In the genomic region with DNA sequence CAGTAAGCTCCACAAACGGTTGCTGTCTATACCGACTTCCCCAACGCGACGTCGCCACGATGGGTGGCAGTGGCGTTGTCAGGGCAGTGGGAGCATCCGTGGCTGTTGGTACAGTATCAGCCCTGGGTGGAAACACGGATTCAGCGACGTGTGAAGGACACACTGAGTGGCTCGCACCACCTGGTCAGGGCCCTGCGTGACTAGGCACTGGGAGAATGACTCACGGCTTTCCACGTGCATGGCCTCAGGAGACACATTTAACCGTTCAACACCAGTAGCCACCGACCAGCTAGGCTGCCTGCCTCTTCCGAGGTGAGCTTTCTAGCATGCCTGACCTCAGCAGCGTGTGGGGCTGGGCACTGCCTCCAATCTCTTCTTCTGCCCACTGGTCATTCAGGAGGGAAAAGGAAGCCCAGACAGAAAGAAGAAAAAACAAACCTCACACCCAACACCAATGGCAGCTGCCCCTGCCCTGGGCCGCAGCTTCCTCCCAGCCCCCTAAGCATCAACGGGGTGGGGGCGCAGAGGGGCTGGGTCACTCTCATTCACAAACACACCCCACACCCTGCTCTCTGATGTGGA, we compare ENCODE assay signal across 1 cellular context.
A peak's percentile ranks its signal among the peaks of the same experiment; 100 is the strongest.
TF ChIP-seq lines count a peak whose summit lies in the region.

No MANE protein-coding gene starts in this region.

TF ChIP-seq in K562, 482 proteins besides CTCF, POLR2A, EP300 and RAD21 (continued from another document and continues in another):
- TF ChIP-seq, protein P1, sequence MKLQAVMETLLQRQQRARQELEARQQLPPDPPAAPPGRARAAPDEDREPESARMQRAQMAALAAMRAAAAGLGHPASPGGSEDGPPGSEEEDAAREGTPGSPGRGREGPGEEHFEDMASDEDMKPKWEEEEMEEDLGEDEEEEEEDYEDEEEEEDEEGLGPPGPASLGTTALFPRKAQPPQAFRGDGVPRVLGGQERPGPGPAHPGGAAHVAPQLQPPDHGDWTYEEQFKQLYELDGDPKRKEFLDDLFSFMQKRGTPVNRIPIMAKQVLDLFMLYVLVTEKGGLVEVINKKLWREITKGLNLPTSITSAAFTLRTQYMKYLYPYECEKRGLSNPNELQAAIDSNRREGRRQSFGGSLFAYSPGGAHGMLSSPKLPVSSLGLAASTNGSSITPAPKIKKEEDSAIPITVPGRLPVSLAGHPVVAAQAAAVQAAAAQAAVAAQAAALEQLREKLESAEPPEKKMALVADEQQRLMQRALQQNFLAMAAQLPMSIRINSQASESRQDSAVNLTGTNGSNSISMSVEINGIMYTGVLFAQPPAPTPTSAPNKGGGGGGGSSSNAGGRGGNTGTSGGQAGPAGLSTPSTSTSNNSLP (IDR thresholded peaks at IDR 0.05; ENCODE audit: borderline replicate concordance, low read depth, low read length): no peak
- TF ChIP-seq NR2F6 (CRISPR knock-in tag; IDR thresholded peaks at IDR 0.05) (no peak), NR2C1 (IDR thresholded peaks at IDR 0.05) (no peak), NR2C1 (tag; IDR thresholded peaks at IDR 0.05) (0 out of 2 replicates have a peak, but pooled peaks have one; percentile 39), PHF8 (IDR thresholded peaks at IDR 0.05; ENCODE audit: borderline replicate concordance, low read length) (no peak), KLF6 (CRISPR knock-in tag; IDR thresholded peaks at IDR 0.05; ENCODE audit: borderline replicate concordance) (no peak), DMBX1 (CRISPR knock-in tag; IDR thresholded peaks at IDR 0.05; ENCODE audit: borderline replicate concordance) (0 out of 2 replicates have a peak, but pooled peaks have one; percentile 15), BHLHE40 (IDR thresholded peaks at IDR 0.05; ENCODE audit: low read length) (peak; percentile 83), ZNF583 (CRISPR knock-in tag; IDR thresholded peaks at IDR 0.05) (0 out of 2 replicates have a peak, but pooled peaks have one; percentile 49), FUS (optimal IDR thresholded peaks at IDR 0.05; ENCODE audit: low read depth, low read length) (no peak), RBM15 (IDR thresholded peaks at IDR 0.05; ENCODE audit: insufficient read depth, low read length) (no peak), NFE2 (IDR thresholded peaks at IDR 0.05; ENCODE audit: low read depth) (peak; percentile 65; the same call in 1 of the 2 replicates), TAF9B (IDR thresholded peaks at IDR 0.05; ENCODE audit: partially characterized antibody) (no peak), GABPB2 (CRISPR knock-in tag; conservative IDR thresholded peaks at IDR 0.05) (no peak), MEF2D (tag; conservative IDR thresholded peaks at IDR 0.05; ENCODE audit: low read depth) (0 out of 2 replicates have a peak, but pooled peaks have one; percentile 48), JUND (IDR thresholded peaks at IDR 0.05; ENCODE audit: borderline replicate concordance, low read depth, low read length) (peak; percentile 81), JUND (tag; IDR thresholded peaks at IDR 0.05; ENCODE audit: borderline replicate concordance, low read depth, low read length) (peak; percentile 88; the same call in 2 of the 3 replicates), ZFX (CRISPR knock-in tag; IDR thresholded peaks at IDR 0.05) (peak; percentile 25; the same call in 1 of the 2 replicates), CHD1 (IDR thresholded peaks at IDR 0.05; ENCODE audit: low read length) (peak; percentile 25), NR4A1 (CRISPR knock-in tag; IDR thresholded peaks at IDR 0.05) (no peak), NR4A1 (tag; IDR thresholded peaks at IDR 0.05) (no peak), C11orf30 (IDR thresholded peaks at IDR 0.05; ENCODE audit: low read depth) (no peak; the same call in 1 of the 2 replicates), CC2D1A (IDR thresholded peaks at IDR 0.05) (no peak), RBFOX2 (IDR thresholded peaks at IDR 0.05; ENCODE audit: low read depth, low read length) (peak; percentile 57), FOXJ2 (tag; IDR thresholded peaks at IDR 0.05) (no peak), SRSF9 (IDR thresholded peaks at IDR 0.05; ENCODE audit: borderline replicate concordance, low read depth, low read length) (no peak), ZNF217 (CRISPR knock-in tag; IDR thresholded peaks at IDR 0.05) (no peak), KAT8 (IDR thresholded peaks at IDR 0.05; ENCODE audit: low read depth) (no peak), POLR2AphosphoS2 (IDR thresholded peaks at IDR 0.05; ENCODE audit: low read length) (no peak), MYC (IDR thresholded peaks at IDR 0.05; ENCODE audit: low read depth, low read length) (0 out of 2 replicates have a peak, but pooled peaks have one; percentile 40), MYC (CRISPR knock-in tag; IDR thresholded peaks at IDR 0.05; ENCODE audit: borderline replicate concordance, low read depth) (no peak), ZNF121 (CRISPR knock-in tag; conservative IDR thresholded peaks at IDR 0.05) (no peak), BRD4 (IDR thresholded peaks at IDR 0.05) (0 out of 2 replicates have a peak, but pooled peaks have one; percentile 49), PTBP1 (IDR thresholded peaks at IDR 0.05; ENCODE audit: low read depth, low read length) (no peak), SIN3B (IDR thresholded peaks at IDR 0.05; ENCODE audit: low read depth) (no peak), CBFA2T3 (IDR thresholded peaks at IDR 0.05) (no peak)
- TF ChIP-seq, protein P2, sequence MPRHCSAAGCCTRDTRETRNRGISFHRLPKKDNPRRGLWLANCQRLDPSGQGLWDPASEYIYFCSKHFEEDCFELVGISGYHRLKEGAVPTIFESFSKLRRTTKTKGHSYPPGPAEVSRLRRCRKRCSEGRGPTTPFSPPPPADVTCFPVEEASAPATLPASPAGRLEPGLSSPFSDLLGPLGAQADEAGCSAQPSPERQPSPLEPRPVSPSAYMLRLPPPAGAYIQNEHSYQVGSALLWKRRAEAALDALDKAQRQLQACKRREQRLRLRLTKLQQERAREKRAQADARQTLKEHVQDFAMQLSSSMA (CRISPR knock-in tag; IDR thresholded peaks at IDR 0.05): no peak
- TF ChIP-seq, protein P3, sequence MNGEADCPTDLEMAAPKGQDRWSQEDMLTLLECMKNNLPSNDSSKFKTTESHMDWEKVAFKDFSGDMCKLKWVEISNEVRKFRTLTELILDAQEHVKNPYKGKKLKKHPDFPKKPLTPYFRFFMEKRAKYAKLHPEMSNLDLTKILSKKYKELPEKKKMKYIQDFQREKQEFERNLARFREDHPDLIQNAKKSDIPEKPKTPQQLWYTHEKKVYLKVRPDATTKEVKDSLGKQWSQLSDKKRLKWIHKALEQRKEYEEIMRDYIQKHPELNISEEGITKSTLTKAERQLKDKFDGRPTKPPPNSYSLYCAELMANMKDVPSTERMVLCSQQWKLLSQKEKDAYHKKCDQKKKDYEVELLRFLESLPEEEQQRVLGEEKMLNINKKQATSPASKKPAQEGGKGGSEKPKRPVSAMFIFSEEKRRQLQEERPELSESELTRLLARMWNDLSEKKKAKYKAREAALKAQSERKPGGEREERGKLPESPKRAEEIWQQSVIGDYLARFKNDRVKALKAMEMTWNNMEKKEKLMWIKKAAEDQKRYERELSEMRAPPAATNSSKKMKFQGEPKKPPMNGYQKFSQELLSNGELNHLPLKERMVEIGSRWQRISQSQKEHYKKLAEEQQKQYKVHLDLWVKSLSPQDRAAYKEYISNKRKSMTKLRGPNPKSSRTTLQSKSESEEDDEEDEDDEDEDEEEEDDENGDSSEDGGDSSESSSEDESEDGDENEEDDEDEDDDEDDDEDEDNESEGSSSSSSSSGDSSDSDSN (IDR thresholded peaks at IDR 0.05; ENCODE audit: borderline replicate concordance in 1 of 2, low read depth in 2 of 2, low read length in 2 of 2): no peak
- TF ChIP-seq, protein P4, sequence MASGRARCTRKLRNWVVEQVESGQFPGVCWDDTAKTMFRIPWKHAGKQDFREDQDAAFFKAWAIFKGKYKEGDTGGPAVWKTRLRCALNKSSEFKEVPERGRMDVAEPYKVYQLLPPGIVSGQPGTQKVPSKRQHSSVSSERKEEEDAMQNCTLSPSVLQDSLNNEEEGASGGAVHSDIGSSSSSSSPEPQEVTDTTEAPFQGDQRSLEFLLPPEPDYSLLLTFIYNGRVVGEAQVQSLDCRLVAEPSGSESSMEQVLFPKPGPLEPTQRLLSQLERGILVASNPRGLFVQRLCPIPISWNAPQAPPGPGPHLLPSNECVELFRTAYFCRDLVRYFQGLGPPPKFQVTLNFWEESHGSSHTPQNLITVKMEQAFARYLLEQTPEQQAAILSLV (tag; IDR thresholded peaks at IDR 0.05): no peak
- TF ChIP-seq, protein P5, sequence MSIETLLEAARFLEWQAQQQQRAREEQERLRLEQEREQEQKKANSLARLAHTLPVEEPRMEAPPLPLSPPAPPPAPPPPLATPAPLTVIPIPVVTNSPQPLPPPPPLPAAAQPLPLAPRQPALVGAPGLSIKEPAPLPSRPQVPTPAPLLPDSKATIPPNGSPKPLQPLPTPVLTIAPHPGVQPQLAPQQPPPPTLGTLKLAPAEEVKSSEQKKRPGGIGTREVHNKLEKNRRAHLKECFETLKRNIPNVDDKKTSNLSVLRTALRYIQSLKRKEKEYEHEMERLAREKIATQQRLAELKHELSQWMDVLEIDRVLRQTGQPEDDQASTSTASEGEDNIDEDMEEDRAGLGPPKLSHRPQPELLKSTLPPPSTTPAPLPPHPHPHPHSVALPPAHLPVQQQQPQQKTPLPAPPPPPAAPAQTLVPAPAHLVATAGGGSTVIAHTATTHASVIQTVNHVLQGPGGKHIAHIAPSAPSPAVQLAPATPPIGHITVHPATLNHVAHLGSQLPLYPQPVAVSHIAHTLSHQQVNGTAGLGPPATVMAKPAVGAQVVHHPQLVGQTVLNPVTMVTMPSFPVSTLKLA (conservative IDR thresholded peaks at IDR 0.05): peak; percentile 60 to 71; a peak in 3 of 4 replicates
- TF ChIP-seq, protein P6, sequence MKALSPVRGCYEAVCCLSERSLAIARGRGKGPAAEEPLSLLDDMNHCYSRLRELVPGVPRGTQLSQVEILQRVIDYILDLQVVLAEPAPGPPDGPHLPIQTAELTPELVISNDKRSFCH (CRISPR knock-in tag; IDR thresholded peaks at IDR 0.05): no peak
- TF ChIP-seq, protein P6 (tag; IDR thresholded peaks at IDR 0.05): peak; percentile 15; the same call in 1 of the 2 replicates
- TF ChIP-seq, protein P7, sequence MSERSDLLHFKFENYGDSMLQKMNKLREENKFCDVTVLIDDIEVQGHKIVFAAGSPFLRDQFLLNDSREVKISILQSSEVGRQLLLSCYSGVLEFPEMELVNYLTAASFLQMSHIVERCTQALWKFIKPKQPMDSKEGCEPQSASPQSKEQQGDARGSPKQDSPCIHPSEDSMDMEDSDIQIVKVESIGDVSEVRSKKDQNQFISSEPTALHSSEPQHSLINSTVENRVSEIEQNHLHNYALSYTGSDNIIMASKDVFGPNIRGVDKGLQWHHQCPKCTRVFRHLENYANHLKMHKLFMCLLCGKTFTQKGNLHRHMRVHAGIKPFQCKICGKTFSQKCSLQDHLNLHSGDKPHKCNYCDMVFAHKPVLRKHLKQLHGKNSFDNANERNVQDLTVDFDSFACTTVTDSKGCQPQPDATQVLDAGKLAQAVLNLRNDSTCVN (CRISPR knock-in tag; IDR thresholded peaks at IDR 0.05): no peak
- TF ChIP-seq, protein P8, sequence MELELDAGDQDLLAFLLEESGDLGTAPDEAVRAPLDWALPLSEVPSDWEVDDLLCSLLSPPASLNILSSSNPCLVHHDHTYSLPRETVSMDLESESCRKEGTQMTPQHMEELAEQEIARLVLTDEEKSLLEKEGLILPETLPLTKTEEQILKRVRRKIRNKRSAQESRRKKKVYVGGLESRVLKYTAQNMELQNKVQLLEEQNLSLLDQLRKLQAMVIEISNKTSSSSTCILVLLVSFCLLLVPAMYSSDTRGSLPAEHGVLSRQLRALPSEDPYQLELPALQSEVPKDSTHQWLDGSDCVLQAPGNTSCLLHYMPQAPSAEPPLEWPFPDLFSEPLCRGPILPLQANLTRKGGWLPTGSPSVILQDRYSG (tag; conservative IDR thresholded peaks at IDR 0.05; ENCODE audit: low read depth): peak; percentile 53
- TF ChIP-seq, protein P9, sequence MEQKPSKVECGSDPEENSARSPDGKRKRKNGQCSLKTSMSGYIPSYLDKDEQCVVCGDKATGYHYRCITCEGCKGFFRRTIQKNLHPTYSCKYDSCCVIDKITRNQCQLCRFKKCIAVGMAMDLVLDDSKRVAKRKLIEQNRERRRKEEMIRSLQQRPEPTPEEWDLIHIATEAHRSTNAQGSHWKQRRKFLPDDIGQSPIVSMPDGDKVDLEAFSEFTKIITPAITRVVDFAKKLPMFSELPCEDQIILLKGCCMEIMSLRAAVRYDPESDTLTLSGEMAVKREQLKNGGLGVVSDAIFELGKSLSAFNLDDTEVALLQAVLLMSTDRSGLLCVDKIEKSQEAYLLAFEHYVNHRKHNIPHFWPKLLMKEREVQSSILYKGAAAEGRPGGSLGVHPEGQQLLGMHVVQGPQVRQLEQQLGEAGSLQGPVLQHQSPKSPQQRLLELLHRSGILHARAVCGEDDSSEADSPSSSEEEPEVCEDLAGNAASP (IDR thresholded peaks at IDR 0.05): no peak
- TF ChIP-seq, protein P10, sequence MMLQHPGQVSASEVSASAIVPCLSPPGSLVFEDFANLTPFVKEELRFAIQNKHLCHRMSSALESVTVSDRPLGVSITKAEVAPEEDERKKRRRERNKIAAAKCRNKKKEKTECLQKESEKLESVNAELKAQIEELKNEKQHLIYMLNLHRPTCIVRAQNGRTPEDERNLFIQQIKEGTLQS (IDR thresholded peaks at IDR 0.05): peak; percentile 77
- TF ChIP-seq, protein P10 (CRISPR knock-in tag; conservative IDR thresholded peaks at IDR 0.05): no peak
- TF ChIP-seq, protein P11, sequence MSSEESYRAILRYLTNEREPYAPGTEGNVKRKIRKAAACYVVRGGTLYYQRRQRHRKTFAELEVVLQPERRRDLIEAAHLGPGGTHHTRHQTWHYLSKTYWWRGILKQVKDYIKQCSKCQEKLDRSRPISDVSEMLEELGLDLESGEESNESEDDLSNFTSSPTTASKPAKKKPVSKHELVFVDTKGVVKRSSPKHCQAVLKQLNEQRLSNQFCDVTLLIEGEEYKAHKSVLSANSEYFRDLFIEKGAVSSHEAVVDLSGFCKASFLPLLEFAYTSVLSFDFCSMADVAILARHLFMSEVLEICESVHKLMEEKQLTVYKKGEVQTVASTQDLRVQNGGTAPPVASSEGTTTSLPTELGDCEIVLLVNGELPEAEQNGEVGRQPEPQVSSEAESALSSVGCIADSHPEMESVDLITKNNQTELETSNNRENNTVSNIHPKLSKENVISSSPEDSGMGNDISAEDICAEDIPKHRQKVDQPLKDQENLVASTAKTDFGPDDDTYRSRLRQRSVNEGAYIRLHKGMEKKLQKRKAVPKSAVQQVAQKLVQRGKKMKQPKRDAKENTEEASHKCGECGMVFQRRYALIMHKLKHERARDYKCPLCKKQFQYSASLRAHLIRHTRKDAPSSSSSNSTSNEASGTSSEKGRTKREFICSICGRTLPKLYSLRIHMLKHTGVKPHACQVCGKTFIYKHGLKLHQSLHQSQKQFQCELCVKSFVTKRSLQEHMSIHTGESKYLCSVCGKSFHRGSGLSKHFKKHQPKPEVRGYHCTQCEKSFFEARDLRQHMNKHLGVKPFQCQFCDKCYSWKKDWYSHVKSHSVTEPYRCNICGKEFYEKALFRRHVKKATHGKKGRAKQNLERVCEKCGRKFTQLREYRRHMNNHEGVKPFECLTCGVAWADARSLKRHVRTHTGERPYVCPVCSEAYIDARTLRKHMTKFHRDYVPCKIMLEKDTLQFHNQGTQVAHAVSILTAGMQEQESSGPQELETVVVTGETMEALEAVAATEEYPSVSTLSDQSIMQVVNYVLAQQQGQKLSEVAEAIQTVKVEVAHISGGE (CRISPR knock-in tag; IDR thresholded peaks at IDR 0.05): peak in 1 of 3 experiments; percentile 4; a peak in 1 of 6 replicates
